34 cellular contexts compared by ENCODE assay signal in genomic region chr18:25451077-25451658, GRCh38.
"Had no signal": no experiment of that assay in that cellular context is flagged by ENCODE, and none has a peak within 500 bp of the region (broad histone marks: within the 10 kb centered on the region; RNA-seq: fewer than 3 reads in every experiment).

No MANE protein-coding gene starts in this region.

- H3K4me1 ChIP-seq: ascending aorta, body of pancreas, breast epithelium had no signal

- H3K27me3 ChIP-seq: adrenal gland, ascending aorta, body of pancreas, brain microvascular endothelial cell, breast epithelium, cardiac muscle cell had no signal

- H3K36me3 ChIP-seq: adrenal gland, ascending aorta, brain microvascular endothelial cell, breast epithelium, cardiac muscle cell had no signal

- FAIRE-seq: astrocyte, bronchial epithelial cell had no signal

- H3K9me3 ChIP-seq: ascending aorta, body of pancreas had no signal

- H3K27ac ChIP-seq: adrenal gland, ascending aorta, body of pancreas, brain microvascular endothelial cell, breast epithelium, cardiac muscle cell had no signal

- ATAC-seq: activated naive CD4-positive, alpha-beta T cell treated with anti-CD3 and anti-CD28 coated beads, Interleukin-2, amount 50 U/mL, for 72 hours; activated naive CD8-positive, alpha-beta T cell treated with anti-CD3 and anti-CD28 coated beads, Interleukin-2, amount 50 U/mL, for 24 hours; activated T-cell treated with anti-CD3 and anti-CD28 coated beads, Interleukin-2, amount 50 U/mL, for 4 hours; activated T-cell treated with anti-CD3 and anti-CD28 coated beads, Interleukin-2, amount 50 U/mL, for 72 hours; activated T-helper 17 cell treated with anti-CD3 and anti-CD28 coated beads, Interleukin-2, amount 50 U/mL, for 72 hours; body of pancreas had no signal

- H3K4me3 ChIP-seq: adrenal gland, ascending aorta, body of pancreas, breast epithelium, cardiac muscle cell had no signal

- DNase-seq: activated effector memory CD4-positive, alpha-beta T cell treated with anti-CD3 and anti-CD28 coated beads, Interleukin-2, amount 50 U/mL, for 16 hours; activated effector memory CD4-positive, alpha-beta T cell treated with Interleukin-2 at 50 U/mL for 16 hours; activated gamma-delta T cell; activated gamma-delta T cell treated with Interleukin-2 at 50 U/mL for 16 hours; activated naive CD4-positive, alpha-beta T cell; activated naive CD4-positive, alpha-beta T cell treated with anti-CD3 and anti-CD28 coated beads for 36 hours; activated naive CD4-positive, alpha-beta T cell treated with anti-CD3 and anti-CD28 coated beads, Interleukin-2, amount 10 ng/mL, durations not matched to agents 7 days and 5 days; activated naive CD4-positive, alpha-beta T cell treated with anti-CD3 and anti-CD28 coated beads, Interleukin-2, amount 50 U/mL, for 16 hours; activated naive CD4-positive, alpha-beta T cell treated with Interleukin-2 at 50 U/mL for 16 hours; activated naive CD8-positive, alpha-beta T cell treated with anti-CD3 and anti-CD28 coated beads for 36 hours; activated naive CD8-positive, alpha-beta T cell treated with anti-CD3 and anti-CD28 coated beads, Interleukin-2, amount 10 ng/mL, durations not matched to agents 7 days and 5 days; activated naive CD8-positive, alpha-beta T cell treated with anti-CD3 and anti-CD28 coated beads, Interleukin-2, amount 50 U/mL, for 24 hours; activated T-cell treated with anti-CD3 and anti-CD28 coated beads, Interleukin-2, amount 50 U/mL, for 1 hour; activated T-cell treated with anti-CD3 and anti-CD28 coated beads, Interleukin-2, amount 50 U/mL, for 24 hours; activated T-cell treated with anti-CD3 and anti-CD28 coated beads, Interleukin-2, amount 50 U/mL, for 4 hours; activated T-cell treated with anti-CD3 and anti-CD28 coated beads, Interleukin-2, amount 50 U/mL, for 48 hours; activated T-cell treated with anti-CD3 and anti-CD28 coated beads, Interleukin-2, amount 50 U/mL, for 72 hours; adrenal gland; amniotic stem cell; amygdala; anterior cingulate cortex; aorta; body of pancreas; brain microvascular endothelial cell; caudate nucleus; central memory CD4-positive, alpha-beta T cell; cerebellar nuclear complex had no signal
